13 cellular contexts compared by ENCODE assay signal in genomic region chr22:36741204-36741793, GRCh38. TPM values are rescaled to one million over a fixed set of nuclear protein-coding genes. Genes with fewer than 3 reads are reported as not detected.
A peak's percentile ranks its signal among the peaks of the same experiment; 100 is the strongest.
DNase-seq lines count a peak whose midpoint lies in the region; ATAC-seq and TF ChIP-seq lines count a peak whose summit lies in the region.
"Had no signal": no experiment of that assay in that cellular context is flagged by ENCODE, and none has a peak within 500 bp of the region (broad histone marks: within the 10 kb centered on the region; RNA-seq: fewer than 3 reads in every experiment).

No MANE protein-coding gene starts in this region.

- no peaks in the 10 kb centered on the region for H3K4me1 Mint-ChIP-seq in endodermal cell
- H3K4me1 Mint-ChIP-seq: activated naive CD8-positive, alpha-beta T cell treated with anti-CD3 and anti-CD28 coated beads, Interleukin-2, amount 10 ng/mL, durations not matched to agents 7 days and 5 days; nephron had no signal

- no peak for ATAC-seq in right cardiac atrium

- no peak overlapping the region for H3K4me3 ChIP-seq in right cardiac atrium (ENCODE audit: low read length)
- H3K4me3 ChIP-seq in endodermal cell (ENCODE audit: low read length) = no peak overlapping the region
- H3K4me3 ChIP-seq in vagina = no peak overlapping the region
- H3K4me3 ChIP-seq: BLaER1 treated with 17β-estradiol and CSF1 and Interleukin-3, amounts not matched to agents 10 nM and 100 nM had no signal

- WGBS in right cardiac atrium = 77% methylated on average over 8 of the region's 8 CpGs
- WGBS in endodermal cell (ENCODE audit: insufficient coverage in 1 of 2, insufficient read length in 1 of 2), 2 experiments = 78 to 81% methylated on average over 6 to 8 of the region's 8 CpGs

- peaks cover 29% of the 10 kb centered on the region for H3K27me3 Mint-ChIP-seq in endodermal cell (ENCODE audit: insufficient read depth)

- no peak overlapping the region for H3K27ac Mint-ChIP-seq in endodermal cell
- H3K27ac Mint-ChIP-seq: activated naive CD8-positive, alpha-beta T cell treated with anti-CD3 and anti-CD28 coated beads, Interleukin-2, amount 10 ng/mL, durations not matched to agents 7 days and 5 days; nephron had no signal

- H3K27me3 ChIP-seq in right cardiac atrium (ENCODE audit: control insufficient read depth, insufficient read depth) = no peaks in the 10 kb centered on the region
- H3K27me3 ChIP-seq in endodermal cell (ENCODE audit: control insufficient read depth, insufficient read depth, low read length, poor library complexity, severe bottlenecking) = peaks cover 6% of the 10 kb centered on the region
- H3K27me3 ChIP-seq in vagina = no peaks in the 10 kb centered on the region
- H3K27me3 ChIP-seq: BLaER1 treated with 17β-estradiol and CSF1 and Interleukin-3, amounts not matched to agents 10 nM and 100 nM had no signal

- no peaks in the 10 kb centered on the region for H3K4me1 ChIP-seq in right cardiac atrium (ENCODE audit: control insufficient read depth, insufficient read depth, low read length)
- no peaks in the 10 kb centered on the region for H3K4me1 ChIP-seq in endodermal cell (ENCODE audit: control insufficient read depth, insufficient read depth, low read length)
- H3K4me1 ChIP-seq in vagina = no peaks in the 10 kb centered on the region

- H3K4me3 Mint-ChIP-seq in endodermal cell = no peak overlapping the region
- H3K4me3 Mint-ChIP-seq: activated naive CD8-positive, alpha-beta T cell treated with anti-CD3 and anti-CD28 coated beads, Interleukin-2, amount 10 ng/mL, durations not matched to agents 7 days and 5 days; nephron had no signal

- peaks cover 5% of the 10 kb centered on the region for H3K9me3 Mint-ChIP-seq in endodermal cell
- H3K9me3 Mint-ChIP-seq: activated naive CD8-positive, alpha-beta T cell treated with anti-CD3 and anti-CD28 coated beads, Interleukin-2, amount 10 ng/mL, durations not matched to agents 7 days and 5 days; nephron had no signal

- intact Hi-C loops in cardiac septum (cut with DNase I) = no loop called here
- intact Hi-C loops in right cardiac atrium (cut with DNase I) = no loop called here
- intact Hi-C loops in vagina (cut with DNase I) = no loop called here

- H3K9me3 ChIP-seq in right cardiac atrium (ENCODE audit: control insufficient read depth, low read length) (peaks cover 3% of the 10 kb centered on the region), endodermal cell (ENCODE audit: control insufficient read depth, low read length) (no peaks in the 10 kb centered on the region), vagina (no peaks in the 10 kb centered on the region)

- H3K9ac ChIP-seq in endodermal cell (ENCODE audit: extremely low read depth, low read length, poor library complexity, severe bottlenecking) = no peak overlapping the region
- H3K9ac ChIP-seq: BLaER1 treated with 17β-estradiol and CSF1 and Interleukin-3, amounts not matched to agents 10 nM and 100 nM had no signal

- no peaks in the 10 kb centered on the region for H3K36me3 Mint-ChIP-seq in endodermal cell (ENCODE audit: low read depth)
- H3K36me3 Mint-ChIP-seq: activated naive CD8-positive, alpha-beta T cell treated with anti-CD3 and anti-CD28 coated beads, Interleukin-2, amount 10 ng/mL, durations not matched to agents 7 days and 5 days had no signal

- H3K27ac ChIP-seq in right cardiac atrium (ENCODE audit: low read length) = no peak overlapping the region
- no peak overlapping the region for H3K27ac ChIP-seq in endodermal cell (ENCODE audit: low read depth, low read length)
- H3K27ac ChIP-seq in vagina = no peak overlapping the region
- H3K27ac ChIP-seq: BLaER1 treated with 17β-estradiol and CSF1 and Interleukin-3, amounts not matched to agents 10 nM and 100 nM had no signal

- H3K36me3 ChIP-seq in endodermal cell (ENCODE audit: control insufficient read depth, insufficient read depth, low read length) = no peaks in the 10 kb centered on the region
- no peaks in the 10 kb centered on the region for H3K36me3 ChIP-seq in vagina
- H3K36me3 ChIP-seq: BLaER1 treated with 17β-estradiol and CSF1 and Interleukin-3, amounts not matched to agents 10 nM and 100 nM had no signal

- no peak for TF ChIP-seq POLR2A in vagina (IDR thresholded peaks at IDR 0.05)

- no peak for TF ChIP-seq CTCF in endodermal cell (conservative IDR thresholded peaks at IDR 0.05)
- no peak for TF ChIP-seq CTCF in vagina (IDR thresholded peaks at IDR 0.05)

- DNase-seq in cardiac septum (ENCODE audit: low spot score) = peak; percentile 44
- DNase-seq in right cardiac atrium = no peak
- DNase-seq in NCI-H2171 treated with DMSO at 0.1 percent for 48 hours (lab: John Stamatoyannopoulos, UW) = peak; percentile 75
- peak; percentile 75 for DNase-seq in endodermal cell
- peak; percentile 28 to 52 for DNase-seq in vagina (ENCODE audit: extremely low spot score in 2 of 2)
- DNase-seq in AG20443 (ENCODE audit: low spot score) = no peak
- no peak for DNase-seq in pons (ENCODE audit: low spot score)
- DNase-seq in HuH-7.5 (ENCODE audit: low spot score) = no peak
- DNase-seq: activated naive CD8-positive, alpha-beta T cell treated with anti-CD3 and anti-CD28 coated beads, Interleukin-2, amount 10 ng/mL, durations not matched to agents 7 days and 5 days; NCI-H1092; stimulated activated naive CD4-positive, alpha-beta T cell treated with Interleukin-2 at 50 U/mL for 16 hours had no signal

RNA-seq across cellular contexts. Expression of gene IFT27, which starts 34.6 kb away (rescaled TPM):
- total RNA-seq in cardiac septum (24.7 TPM), right cardiac atrium (10 to 100 TPM; 24.1 to 37.6 (median 32.3) TPM), endodermal cell (10 to 100 TPM; 49.8 to 65.2 TPM), vagina (15.0 TPM)
- polyA plus RNA-seq in right cardiac atrium = 32.5 TPM
- polyA plus RNA-seq in endodermal cell (2013, experiment 1 of 2) = 52.4 TPM
- polyA plus RNA-seq in endodermal cell (2013, experiment 2 of 2) = 51.6 TPM

RNA-seq across cellular contexts. Expression of gene CACNG2, which starts 37.7 kb away (rescaled TPM):
- not detected for total RNA-seq in cardiac septum
- not detected for total RNA-seq in right cardiac atrium
- polyA plus RNA-seq in right cardiac atrium = not detected
- not detected for total RNA-seq in endodermal cell
- polyA plus RNA-seq in endodermal cell (2013, experiment 1 of 2) = 0.21 TPM
- 0.17 TPM for polyA plus RNA-seq in endodermal cell (2013, experiment 2 of 2)
- total RNA-seq in vagina = not detected
- total RNA-seq: activated naive CD8-positive, alpha-beta T cell treated with anti-CD3 and anti-CD28 coated beads, Interleukin-2, amount 10 ng/mL, durations not matched to agents 7 days and 5 days had no signal

Comparison
In these comparisons a context has a peak if more than half of its experiments do, and no peak if none do; other contexts are left out.
1. DNase-seq: peak in cardiac septum (single experiment), NCI-H2171 treated with DMSO at 0.1 percent for 48 hours (single experiment), endodermal cell (single experiment) and vagina (2 of 2); none in right cardiac atrium (0 of 3), AG20443 (single experiment), pons (single experiment) and HuH-7.5 (single experiment).